22 cellular contexts compared by ENCODE assay signal in the genomic region with DNA sequence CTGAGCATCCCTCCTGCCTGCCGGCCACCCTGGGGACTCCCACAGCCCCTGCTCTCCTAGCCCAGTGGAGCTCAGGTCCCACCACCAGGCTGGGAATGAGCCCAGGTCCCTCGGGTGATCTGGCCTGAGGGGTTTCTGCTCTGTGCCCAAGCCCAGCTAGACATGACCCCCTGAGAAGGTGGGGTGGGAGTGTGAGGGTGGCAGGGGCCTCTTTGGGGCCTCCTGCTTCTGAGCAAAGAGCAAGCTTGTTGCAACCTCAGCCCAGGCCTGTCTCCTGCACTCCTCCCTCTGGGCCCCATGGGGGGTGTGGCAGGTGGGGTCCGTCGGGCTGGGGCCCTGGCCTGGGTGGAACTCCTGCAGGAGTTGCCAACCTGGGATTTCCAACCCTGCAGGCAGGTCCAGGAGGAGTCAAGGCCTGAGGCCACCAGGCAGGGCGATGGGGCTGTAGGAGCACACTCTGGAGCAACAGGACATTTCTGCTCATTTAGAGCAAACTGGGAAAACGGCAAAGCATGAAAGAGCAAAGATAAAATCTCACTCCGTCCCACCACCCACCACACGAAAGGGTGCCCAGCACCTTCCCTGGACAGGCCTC. TPM values are rescaled to one million over a fixed set of nuclear protein-coding genes. Genes with fewer than 3 reads are reported as not detected.
A peak's percentile ranks its signal among the peaks of the same experiment; 100 is the strongest.
DNase-seq lines count a peak whose midpoint lies in the region; ATAC-seq and TF ChIP-seq lines count a peak whose summit lies in the region.
"Had no signal": no experiment of that assay in that cellular context is flagged by ENCODE, and none has a peak within 500 bp of the region (broad histone marks: within the 10 kb centered on the region; RNA-seq: fewer than 3 reads in every experiment).

No MANE protein-coding gene starts in this region.

- intact Hi-C loops in aorta (cut with DNase I) = no loop called here

- H3K9me3 Mint-ChIP-seq in activated T-cell treated with anti-CD3 and anti-CD28 coated beads, Interleukin-2, amount 50 U/mL, for 4 hours = no peaks in the 10 kb centered on the region
- H3K9me3 Mint-ChIP-seq: activated naive CD4-positive, alpha-beta T cell treated with anti-CD3 and anti-CD28 coated beads, Interleukin-2, amount 50 U/mL, for 24 hours; CD4-positive, alpha-beta memory T cell had no signal

- H3K27me3 Mint-ChIP-seq in activated T-cell treated with anti-CD3 and anti-CD28 coated beads, Interleukin-2, amount 50 U/mL, for 4 hours (ENCODE audit: low read depth) = peaks cover 10% of the 10 kb centered on the region
- H3K27me3 Mint-ChIP-seq: activated naive CD4-positive, alpha-beta T cell treated with anti-CD3 and anti-CD28 coated beads, Interleukin-2, amount 50 U/mL, for 24 hours had no signal

- TF ChIP-seq CTCF in RWPE2 (IDR thresholded peaks at IDR 0.05; ENCODE audit: poor library complexity, severe bottlenecking) = no peak

- no peaks in the 10 kb centered on the region for H3K9me3 ChIP-seq in RWPE2 (ENCODE audit: severe bottlenecking)
- no peaks in the 10 kb centered on the region for H3K9me3 ChIP-seq in aorta (ENCODE audit: control insufficient read depth, low read length)
- H3K9me3 ChIP-seq: A549, breast epithelium, ovary, SJCRH30, tibial artery had no signal

- no peak for ATAC-seq in activated T-cell treated with anti-CD3 and anti-CD28 coated beads, Interleukin-2, amount 50 U/mL, for 4 hours
- ATAC-seq in RWPE2 (ENCODE audit: low read depth) = no peak
- ATAC-seq in aorta (ENCODE audit: low FRiP score) = no peak
- ATAC-seq in GM18520 (IDR thresholded peaks at IDR 0.05; ENCODE audit: unreplicated experiment) = no peak
- ATAC-seq in GM21526 (IDR thresholded peaks at IDR 0.05; ENCODE audit: low FRiP score, unreplicated experiment) = no peak
- ATAC-seq: GM12878 had no signal

- peaks cover 4% of the 10 kb centered on the region for H3K27me3 ChIP-seq in RWPE2 (ENCODE audit: insufficient read depth, poor library complexity, severe bottlenecking)
- no peaks in the 10 kb centered on the region for H3K27me3 ChIP-seq in aorta (ENCODE audit: control insufficient read depth in 1 of 2, insufficient read depth in 2 of 2, low read length in 1 of 2)
- H3K27me3 ChIP-seq: breast epithelium, ovary had no signal

- no peaks in the 10 kb centered on the region for H3K4me1 Mint-ChIP-seq in activated T-cell treated with anti-CD3 and anti-CD28 coated beads, Interleukin-2, amount 50 U/mL, for 4 hours (ENCODE audit: low read depth)
- H3K4me1 Mint-ChIP-seq: activated naive CD4-positive, alpha-beta T cell treated with anti-CD3 and anti-CD28 coated beads, Interleukin-2, amount 50 U/mL, for 24 hours; CD4-positive, alpha-beta memory T cell had no signal

- H3K4me1 ChIP-seq in RWPE2 (ENCODE audit: insufficient read depth, poor library complexity, severe bottlenecking) = peaks cover 18% of the 10 kb centered on the region
- H3K4me1 ChIP-seq in aorta (ENCODE audit: control insufficient read depth in 1 of 2, insufficient read depth in 2 of 2, low read length in 2 of 2) = no peaks in the 10 kb centered on the region
- H3K4me1 ChIP-seq: SJCRH30 had no signal

- H3K4me3 ChIP-seq in RWPE2 (ENCODE audit: severe bottlenecking) (no peak overlapping the region), aorta (ENCODE audit: low read length in 2 of 2) (no peak overlapping the region)
- H3K4me3 ChIP-seq: A549, breast epithelium, GM12878, ovary, SJCRH30, tibial artery had no signal

- 68 to 74% methylated on average over 8 of the region's 8 CpGs for whole genome bisulfite sequencing in aorta, 2 donors

- no peak overlapping the region for H3K4me3 Mint-ChIP-seq in activated T-cell treated with anti-CD3 and anti-CD28 coated beads, Interleukin-2, amount 50 U/mL, for 4 hours
- H3K4me3 Mint-ChIP-seq: activated naive CD4-positive, alpha-beta T cell treated with anti-CD3 and anti-CD28 coated beads, Interleukin-2, amount 50 U/mL, for 24 hours; CD4-positive, alpha-beta memory T cell had no signal

- no peaks in the 10 kb centered on the region for H3K36me3 ChIP-seq in RWPE2 (ENCODE audit: low read depth)
- H3K36me3 ChIP-seq in aorta (ENCODE audit: control insufficient read depth in 1 of 2, insufficient read depth in 2 of 2, low read length in 1 of 2) = no peaks in the 10 kb centered on the region
- H3K36me3 ChIP-seq: breast epithelium, ovary, SJCRH30, tibial artery had no signal

- H3K27ac ChIP-seq in RWPE2 (ENCODE audit: poor library complexity, severe bottlenecking) = no peak overlapping the region
- H3K27ac ChIP-seq in aorta (ENCODE audit: low read depth in 1 of 2, low read length in 2 of 2) = no peak overlapping the region
- H3K27ac ChIP-seq: ovary, SJCRH30, tibial artery had no signal

- H3K36me3 Mint-ChIP-seq in activated T-cell treated with anti-CD3 and anti-CD28 coated beads, Interleukin-2, amount 50 U/mL, for 4 hours (ENCODE audit: insufficient read depth) = no peaks in the 10 kb centered on the region
- H3K36me3 Mint-ChIP-seq: activated naive CD4-positive, alpha-beta T cell treated with anti-CD3 and anti-CD28 coated beads, Interleukin-2, amount 50 U/mL, for 24 hours; CD4-positive, alpha-beta memory T cell had no signal

- peak; percentile 16 for DNase-seq in activated T-cell treated with anti-CD3 and anti-CD28 coated beads, Interleukin-2, amount 50 U/mL, for 1 hour
- DNase-seq in activated T-cell treated with anti-CD3 and anti-CD28 coated beads, Interleukin-2, amount 50 U/mL, for 4 hours = no peak
- peak; percentile 64 for DNase-seq in RWPE2 (ENCODE audit: low spot score)
- peak; percentile 5 for DNase-seq in iPS-NIHi11 (ENCODE audit: low spot score)
- peak; percentile 31 to 53 for DNase-seq in aorta
- DNase-seq in stimulated activated CD8-positive, alpha-beta memory T cell treated with anti-CD3 and anti-CD28 coated beads, Interleukin-4, amount 100 ng/mL, for 48 hours = no peak
- DNase-seq: activated CD4-positive, alpha-beta T cell treated with anti-CD3 and anti-CD28 coated beads for 4 hours; activated CD8-positive, alpha-beta memory T cell treated with anti-CD3 and anti-CD28 coated beads, Interleukin-2, amount 50 U/mL, for 48 hours; CD4-positive, alpha-beta memory T cell; NCI-H146; NCI-H446; SJCRH30; small intestine; T-helper 9 cell had no signal

RNA-seq across cellular contexts. Expression of a gene that starts 11.4 kb away (rescaled TPM):
- 10 to 100 TPM in 2 of 3 donors, 1 to 10 TPM in 1; 7.6 to 15.6 (median 11.6) TPM for total RNA-seq in activated T-cell treated with anti-CD3 and anti-CD28 coated beads, Interleukin-2, amount 50 U/mL, for 4 hours
- total RNA-seq in aorta = 10 to 100 TPM; 13.3 to 26.6 TPM
- under 1 TPM; 0.50 to 0.97 TPM for polyA plus RNA-seq in aorta
- polyA plus RNA-seq: CD4-positive, alpha-beta memory T cell had no signal

RNA-seq across cellular contexts. Expression of a gene that starts 35.9 kb away (rescaled TPM):
- 1 to 10 TPM; 3.2 to 4.0 (median 3.6) TPM for total RNA-seq in activated T-cell treated with anti-CD3 and anti-CD28 coated beads, Interleukin-2, amount 50 U/mL, for 4 hours
- total RNA-seq in aorta = 10 to 100 TPM; 10.4 to 14.0 TPM
- 1 to 10 TPM; 2.6 to 6.0 TPM for polyA plus RNA-seq in aorta

RNA-seq across cellular contexts. Expression of a gene that starts 58.3 kb away (rescaled TPM):
- total RNA-seq in activated T-cell treated with anti-CD3 and anti-CD28 coated beads, Interleukin-2, amount 50 U/mL, for 4 hours = 10 to 100 TPM; 72.0 to 81.1 (median 73.5) TPM
- total RNA-seq in aorta = 10 to 100 TPM; 35.5 to 40.9 TPM
- polyA plus RNA-seq in aorta = 10 to 100 TPM; 21.7 to 47.9 TPM

Comparison
In these comparisons a context has a peak if more than half of its experiments do, and no peak if none do; other contexts are left out.
1. DNase-seq: peak in activated T-cell treated with anti-CD3 and anti-CD28 coated beads, Interleukin-2, amount 50 U/mL, for 1 hour (single experiment), RWPE2 (single experiment), iPS-NIHi11 (single experiment) and aorta (2 of 2); none in activated T-cell treated with anti-CD3 and anti-CD28 coated beads, Interleukin-2, amount 50 U/mL, for 4 hours (single experiment) and stimulated activated CD8-positive, alpha-beta memory T cell treated with anti-CD3 and anti-CD28 coated beads, Interleukin-4, amount 100 ng/mL, for 48 hours (single experiment).